ENCODE assay signal across 16 cellular contexts in genomic region chrX:103151799-103152198, GRCh38. TPM values are rescaled to one million over a fixed set of nuclear protein-coding genes. Genes with fewer than 3 reads are reported as not detected.
DNase-seq lines count a peak whose midpoint lies in the region; TF ChIP-seq lines count a peak whose summit lies in the region.
"Had no signal": no experiment of that assay in that cellular context is flagged by ENCODE, and none has a peak within 500 bp of the region (broad histone marks: within the 10 kb centered on the region; RNA-seq: fewer than 3 reads in every experiment).

No MANE protein-coding gene starts in this region.

- H3K9me3 ChIP-seq in smooth muscle cell (replicated peaks; ENCODE audit: low read depth), result no peaks in the 10 kb centered on the region

- peak overlapping the region; percentile 24 for H2AFZ ChIP-seq in smooth muscle cell (ENCODE audit: low read depth)

- CTCF ChIA-PET in RWPE1 (lab: Yijun Ruan, JAX), result no interaction called here

- H3K4me3 ChIP-seq in fibroblast of mammary gland (ENCODE audit: control insufficient read depth, low read depth, low read length) (no peak overlapping the region), smooth muscle cell (no peak overlapping the region)
- H3K4me3 ChIP-seq: lung had no signal

- no peaks in the 10 kb centered on the region for H3K36me3 ChIP-seq in smooth muscle cell (ENCODE audit: low read depth)

- DNase-seq in DMS53 (lab: John Stamatoyannopoulos, UW) (peak; percentile 70), DMS53 treated with DMSO at 0.1 percent for 48 hours (lab: John Stamatoyannopoulos, UW; ENCODE audit: unreplicated experiment) (no peak), RWPE1 (ENCODE audit: low spot score) (no peak), fibroblast of mammary gland (ENCODE audit: low read depth) (peak; percentile 13), smooth muscle cell (lab: John Stamatoyannopoulos, UW; ENCODE audit: unreplicated experiment) (no peak), middle frontal gyrus (ENCODE audit: extremely low spot score, low spot score) (no peak), DMS 273 treated with DMSO at 0.1 percent for 48 hours (lab: John Stamatoyannopoulos, UW) (no peak), NCI-H1092 (lab: John Stamatoyannopoulos, UW) (no peak)
- DNase-seq: 8988T; CD4-positive, alpha-beta T cell; stimulated activated naive CD4-positive, alpha-beta T cell had no signal

- H3K27me3 ChIP-seq in smooth muscle cell (ENCODE audit: low read depth), result no peaks in the 10 kb centered on the region

- H3K27ac ChIP-seq in RWPE1 (peak overlapping the region; percentile 49; the same call in 1 of the 2 replicates), smooth muscle cell (ENCODE audit: low read depth) (peak overlapping the region; percentile 87)

- TF ChIP-seq CTCF in RWPE1 (conservative IDR thresholded peaks at IDR 0.05; ENCODE audit: low read depth), result no peak
- no peak for TF ChIP-seq CTCF in fibroblast of mammary gland (conservative IDR thresholded peaks at IDR 0.05; ENCODE audit: control insufficient read depth, insufficient read depth, low read depth, low read length)
- no peak for TF ChIP-seq CTCF in smooth muscle cell (IDR thresholded peaks at IDR 0.05; ENCODE audit: borderline replicate concordance, insufficient read depth, poor library complexity, severe bottlenecking)

- H3K4me2 ChIP-seq in smooth muscle cell, result peak overlapping the region; percentile 51

- 45% methylated on average over 3 of the region's 3 CpGs for WGBS in smooth muscle cell (ENCODE audit: low lambda C conversion rate)

- no peaks in the 10 kb centered on the region for H3K4me1 ChIP-seq in smooth muscle cell (ENCODE audit: low read depth)

- peaks cover 5% of the 10 kb centered on the region for H3F3A ChIP-seq in smooth muscle cell (ENCODE audit: low read depth)

- no peaks in the 10 kb centered on the region for H3K79me2 ChIP-seq in smooth muscle cell (ENCODE audit: low read depth)

- POLR2A ChIA-PET in RWPE1 (lab: Yijun Ruan, JAX; ENCODE audit: low non-redundant PET), result no interaction called here

- H4K20me1 ChIP-seq in smooth muscle cell (ENCODE audit: low read depth), result no peaks in the 10 kb centered on the region

- H3K9ac ChIP-seq in smooth muscle cell (ENCODE audit: low read depth), result peak overlapping the region; percentile 24

RNA-seq across cellular contexts. Expression of gene NXF3, which starts 58.9 kb away (rescaled TPM):
- not detected in 2 replicates for total RNA-seq in smooth muscle cell
- not detected in 2 replicates for polyA plus RNA-seq in smooth muscle cell
- total RNA-seq: CD4-positive, alpha-beta T cell; dermis microvascular lymphatic vessel endothelial cell; G401; neural crest cell; urinary bladder had no signal

Comparison
In these comparisons a context has a peak if more than half of its experiments do, and no peak if none do; other contexts are left out.
1. DNase-seq: peak in DMS53 (single experiment) and fibroblast of mammary gland (single experiment); none in DMS53 treated with DMSO at 0.1 percent for 48 hours (single experiment), RWPE1 (single experiment), smooth muscle cell (single experiment), middle frontal gyrus (single experiment), DMS 273 treated with DMSO at 0.1 percent for 48 hours (single experiment) and NCI-H1092 (single experiment).